21 cellular contexts compared by ENCODE assay signal in the genomic region with DNA sequence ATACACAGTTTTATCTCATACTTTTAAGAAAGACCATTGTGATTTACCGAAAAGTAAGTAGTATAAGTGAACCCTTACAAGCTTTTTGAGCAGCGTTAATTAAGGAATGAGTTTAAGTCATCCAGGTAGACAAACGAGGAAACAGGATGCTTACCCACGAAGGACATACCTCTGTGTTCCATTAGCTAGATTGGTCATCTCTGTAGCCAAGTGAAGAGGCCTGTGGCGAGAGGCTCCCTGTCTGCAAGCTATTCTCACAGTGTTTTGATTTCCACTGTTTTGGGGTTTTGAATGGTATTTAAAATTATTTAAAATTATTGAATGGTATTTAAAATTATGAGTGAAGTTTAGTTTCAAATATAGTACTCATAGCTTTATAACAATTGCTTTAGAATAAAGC.
"Had no signal": no experiment of that assay in that cellular context is flagged by ENCODE, and none has a peak within 500 bp of the region (broad histone marks: within the 10 kb centered on the region; RNA-seq: fewer than 3 reads in every experiment).

No MANE protein-coding gene starts in this region.

- H3K27ac Mint-ChIP-seq: dendritic cell treated with granulocyte-macrophage colony-stimulating factor and Interleukin-4, amounts not matched to agents 40 ng/mL and 50 ng/mL, for 4 days; neural progenitor cell; progenitor cell of endocrine pancreas; stimulated activated memory B cell treated with anti-CD40 and anti-IgM and Interleukin-4, amounts not matched to agents 10 μg/mL and 1 μg/mL and 100 μg/mL, for 72 hours; stimulated activated naive CD8-positive, alpha-beta T cell treated with anti-CD3 and anti-CD28 coated beads, Interleukin-15, Interleukin-2, amounts not matched to agents 100 ng/mL and 50 ng/mL, for 24 hours had no signal

- H3K27ac ChIP-seq: esophagus squamous epithelium, hepatocyte, neural progenitor cell, pancreas, tibial artery, upper lobe of right lung, vagina had no signal

- DNase-seq: esophagus squamous epithelium; foreskin melanocyte; head of caudate nucleus; kidney; left colon; mammary epithelial cell; naive thymus-derived CD4-positive, alpha-beta T cell; nucleus accumbens; pancreas; right cardiac atrium; stimulated activated CD4-positive, alpha-beta T cell treated with anti-CD3 and anti-CD28 coated beads, Interleukin-1b, Interleukin-23, amount 100 ng/mL, for 48 hours; stimulated activated CD4-positive, alpha-beta T cell treated with anti-CD3 and anti-CD28 coated beads, Interleukin-4, amount 100 ng/mL, for 24 hours; tibial artery; upper lobe of right lung had no signal

- H3K36me3 ChIP-seq: neural progenitor cell, pancreas, tibial artery, upper lobe of right lung, vagina had no signal

- H3K27me3 Mint-ChIP-seq: naive thymus-derived CD4-positive, alpha-beta T cell; progenitor cell of endocrine pancreas; stimulated activated memory B cell treated with anti-CD40 and anti-IgM and Interleukin-4, amounts not matched to agents 10 μg/mL and 1 μg/mL and 100 μg/mL, for 72 hours; stimulated activated naive CD8-positive, alpha-beta T cell treated with anti-CD3 and anti-CD28 coated beads, Interleukin-15, Interleukin-2, amounts not matched to agents 100 ng/mL and 50 ng/mL, for 24 hours had no signal

- H2AFZ ChIP-seq: hepatocyte, neural progenitor cell had no signal

- H3K4me3 ChIP-seq: esophagus squamous epithelium, hepatocyte, neural progenitor cell, pancreas, tibial artery, upper lobe of right lung, vagina had no signal

- ATAC-seq: left colon; naive thymus-derived CD4-positive, alpha-beta T cell; pancreas; right cardiac atrium; stimulated activated memory B cell treated with anti-CD40 and anti-IgM and Interleukin-4, amounts not matched to agents 10 μg/mL and 1 μg/mL and 100 μg/mL, for 72 hours; upper lobe of right lung had no signal

- H3K4me3 Mint-ChIP-seq: dendritic cell treated with granulocyte-macrophage colony-stimulating factor and Interleukin-4, amounts not matched to agents 40 ng/mL and 50 ng/mL, for 4 days; neural progenitor cell; stimulated activated memory B cell treated with anti-CD40 and anti-IgM and Interleukin-4, amounts not matched to agents 10 μg/mL and 1 μg/mL and 100 μg/mL, for 72 hours; stimulated activated naive CD8-positive, alpha-beta T cell treated with anti-CD3 and anti-CD28 coated beads, Interleukin-15, Interleukin-2, amounts not matched to agents 100 ng/mL and 50 ng/mL, for 24 hours had no signal

- H3K4me2 ChIP-seq: hepatocyte, neural progenitor cell had no signal

- H3K27me3 ChIP-seq: esophagus squamous epithelium, hepatocyte, neural progenitor cell, pancreas, tibial artery, upper lobe of right lung, vagina had no signal

- H3K9me3 ChIP-seq: esophagus squamous epithelium, tibial artery, upper lobe of right lung, vagina had no signal

- H3K9me3 Mint-ChIP-seq: dendritic cell treated with granulocyte-macrophage colony-stimulating factor and Interleukin-4, amounts not matched to agents 40 ng/mL and 50 ng/mL, for 4 days; neural progenitor cell; stimulated activated memory B cell treated with anti-CD40 and anti-IgM and Interleukin-4, amounts not matched to agents 10 μg/mL and 1 μg/mL and 100 μg/mL, for 72 hours; stimulated activated naive CD8-positive, alpha-beta T cell treated with anti-CD3 and anti-CD28 coated beads, Interleukin-15, Interleukin-2, amounts not matched to agents 100 ng/mL and 50 ng/mL, for 24 hours had no signal
